ENCODE assay signal across 11 cellular contexts in genomic region chr11:116731821-116732739, GRCh38. TPM values are rescaled to one million over a fixed set of nuclear protein-coding genes. Genes with fewer than 3 reads are reported as not detected.
DNase-seq lines count a peak whose midpoint lies in the region; ATAC-seq, FAIRE-seq and TF ChIP-seq lines count a peak whose summit lies in the region.
"Had no signal": no experiment of that assay in that cellular context is flagged by ENCODE, and none has a peak within 500 bp of the region (broad histone marks: within the 10 kb centered on the region; RNA-seq: fewer than 3 reads in every experiment).

No MANE protein-coding gene starts in this region.

- no peaks in the 10 kb centered on the region for H3K36me3 ChIP-seq in neural cell (ENCODE audit: insufficient read depth, low read length)

- H3K4me1 ChIP-seq in foreskin keratinocyte, result no peaks in the 10 kb centered on the region
- H3K4me1 ChIP-seq: testis had no signal

- no peak overlapping the region for H3K4me3 ChIP-seq in coronary artery
- peak overlapping the region; percentile 55 for H3K4me3 ChIP-seq in neural cell (ENCODE audit: low read length)

- DNase-seq in GM12892 (ENCODE audit: insufficient read length) (no peak), coronary artery (ENCODE audit: low spot score) (peak; percentile 66), foreskin keratinocyte (no peak), Kasumi-1 (lab: John Stamatoyannopoulos, UW) (no peak)

- TF ChIP-seq CTCF in coronary artery (IDR thresholded peaks at IDR 0.05) (no peak), neural cell (IDR thresholded peaks at IDR 0.05; ENCODE audit: poor library complexity, severe bottlenecking) (no peak), foreskin keratinocyte (conservative IDR thresholded peaks at IDR 0.05) (no peak)

- FAIRE-seq in GM12892 (lab: Jason Lieb, UNC), result peak; percentile 21
- FAIRE-seq: frontal cortex had no signal

- H3K27ac ChIP-seq in coronary artery, result no peak overlapping the region
- peak overlapping the region; percentile 77 for H3K27ac ChIP-seq in neural cell (ENCODE audit: low read length)
- no peak overlapping the region for H3K27ac ChIP-seq in foreskin keratinocyte
- H3K27ac ChIP-seq: testis had no signal

- no peak for TF ChIP-seq EP300 in neural cell (conservative IDR thresholded peaks at IDR 0.05; ENCODE audit: poor library complexity, severe bottlenecking)

- TF ChIP-seq RAD21 in neural cell (conservative IDR thresholded peaks at IDR 0.05), result peak; percentile 49

- peak; percentile 10 for ATAC-seq in HG02943 (IDR thresholded peaks at IDR 0.05; ENCODE audit: low read depth, unreplicated experiment)
- ATAC-seq in foreskin keratinocyte, result no peak
- ATAC-seq in HG03159 (IDR thresholded peaks at IDR 0.05; ENCODE audit: unreplicated experiment), result no peak
- no peak for ATAC-seq in HG02981 (IDR thresholded peaks at IDR 0.05; ENCODE audit: unreplicated experiment)

- H4K20me1 ChIP-seq in neural cell (ENCODE audit: insufficient read depth), result no peaks in the 10 kb centered on the region

- H3K27me3 ChIP-seq in neural cell (ENCODE audit: insufficient read depth, low read depth, low read length), result no peaks in the 10 kb centered on the region
- H3K27me3 ChIP-seq in foreskin keratinocyte, result peaks cover 37% of the 10 kb centered on the region
- H3K27me3 ChIP-seq: testis had no signal

- peak overlapping the region; percentile 60 for H3K4me2 ChIP-seq in neural cell (ENCODE audit: low read length)

- H2AFZ ChIP-seq in neural cell (ENCODE audit: low read depth, low read length), result peak overlapping the region; percentile 30

- no peaks in the 10 kb centered on the region for H3K9me2 ChIP-seq in neural cell (ENCODE audit: insufficient read depth, low read length)

- TF ChIP-seq POLR2A in GM12892 (IDR thresholded peaks at IDR 0.05; ENCODE audit: low read depth, low read length), result no peak

- no peaks in the 10 kb centered on the region for H3F3A ChIP-seq in neural cell (ENCODE audit: insufficient read depth, low read length, poor library complexity, severe bottlenecking)

- peak overlapping the region; percentile 69 for H3K9ac ChIP-seq in neural cell (ENCODE audit: low read length)

- H3K9me3 ChIP-seq in neural cell (ENCODE audit: low read length), result no peaks in the 10 kb centered on the region
- H3K9me3 ChIP-seq: testis had no signal

- H3K79me2 ChIP-seq in neural cell (replicated peaks; ENCODE audit: insufficient read depth, low read length), result no peaks in the 10 kb centered on the region

TF ChIP-seq in neural cell, 6 proteins besides CTCF, POLR2A, EP300 and RAD21:
- TF ChIP-seq MXI1 (conservative IDR thresholded peaks at IDR 0.05; ENCODE audit: poor library complexity, severe bottlenecking) (no peak), POLR2AphosphoS5 (IDR thresholded peaks at IDR 0.05) (no peak), SMC3 (conservative IDR thresholded peaks at IDR 0.05; ENCODE audit: poor library complexity) (no peak)

RNA-seq across cellular contexts. Expression of gene BUD13, which starts 40.7 kb away (rescaled TPM):
- polyA plus RNA-seq in GM12892 (2012; ENCODE audit: missing spikeins), result 19.8 TPM
- 19.1 and 20.5 TPM in 2 replicates for polyA plus RNA-seq in neural cell
- polyA minus RNA-seq in neural cell, result 22.6 and 25.6 TPM in 2 replicates
- 21.7 and 22.7 TPM in 2 replicates for total RNA-seq in foreskin keratinocyte
- polyA plus RNA-seq in foreskin keratinocyte, result 17.9 and 22.5 TPM in 2 replicates

RNA-seq across cellular contexts. Expression of gene ZPR1, which starts 55.7 kb away (rescaled TPM):
- 48.5 TPM for polyA plus RNA-seq in GM12892 (2012; ENCODE audit: missing spikeins)
- 34.5 and 64.7 TPM in 2 replicates for polyA plus RNA-seq in neural cell
- polyA minus RNA-seq in neural cell, result 37.3 and 41.6 TPM in 2 replicates
- 59.8 and 63.0 TPM in 2 replicates for total RNA-seq in foreskin keratinocyte
- 49.1 and 55.8 TPM in 2 replicates for polyA plus RNA-seq in foreskin keratinocyte

RNA-seq across cellular contexts. Expression of gene APOA5, which starts 59.6 kb away (rescaled TPM):
- polyA plus RNA-seq in GM12892 (2012; ENCODE audit: missing spikeins), result not detected
- polyA plus RNA-seq in neural cell (not detected in 2 replicates), foreskin keratinocyte (not detected in 2 replicates)
- not detected in 2 replicates for polyA minus RNA-seq in neural cell
- total RNA-seq in foreskin keratinocyte, result not detected in 2 replicates
- total RNA-seq: activated T-cell treated with anti-CD3 and anti-CD28 coated beads, Interleukin-2, amount 50 U/mL, for 4 hours; frontal cortex had no signal
